ENCODE assay signal across 1 cellular context in the genomic region with DNA sequence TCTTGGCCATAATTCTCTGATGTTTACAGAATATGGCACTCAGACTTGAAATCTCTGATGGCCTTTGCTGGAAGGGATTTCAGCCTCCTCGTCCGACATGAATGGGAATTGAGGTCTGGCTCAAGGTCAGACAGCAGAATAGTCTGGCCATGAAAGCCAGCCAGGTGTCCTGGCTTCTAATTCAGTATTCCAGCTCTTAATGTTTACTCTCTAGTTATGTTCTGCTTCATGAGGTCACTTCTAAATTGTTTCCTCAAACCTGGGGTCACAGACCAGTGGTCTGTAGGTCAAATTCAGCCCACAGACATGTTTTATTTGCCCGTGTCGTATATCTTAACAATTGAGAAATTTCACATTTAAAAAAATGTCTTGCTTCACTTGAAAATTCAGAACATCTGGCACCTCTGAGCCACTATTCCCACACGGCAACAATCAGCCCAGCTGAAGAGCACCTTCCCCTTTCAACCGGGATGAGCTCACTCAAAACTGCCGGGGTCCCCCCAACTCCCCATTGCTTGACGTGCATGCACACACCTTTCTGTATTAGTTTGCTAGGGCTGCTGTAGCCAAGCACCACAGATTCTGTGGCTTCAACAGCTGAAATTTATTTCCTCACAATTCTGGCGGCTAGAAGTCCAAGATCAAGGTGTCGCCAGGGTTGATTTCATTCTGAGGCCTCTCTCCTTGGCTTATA.
TF ChIP-seq lines count a peak whose summit lies in the region.

No MANE protein-coding gene starts in this region.

TF ChIP-seq in HepG2, 621 proteins besides CTCF, POLR2A, EP300 and RAD21 (continued from another document):
- TF ChIP-seq ZNF292 (CRISPR knock-in tag; IDR thresholded peaks at IDR 0.05; ENCODE audit: borderline replicate concordance, low read depth): no peak
- no peak for TF ChIP-seq ZNF124 (CRISPR knock-in tag; IDR thresholded peaks at IDR 0.05)
- TF ChIP-seq ZNF501 (CRISPR knock-in tag; IDR thresholded peaks at IDR 0.05): no peak
- TF ChIP-seq, protein P1, sequence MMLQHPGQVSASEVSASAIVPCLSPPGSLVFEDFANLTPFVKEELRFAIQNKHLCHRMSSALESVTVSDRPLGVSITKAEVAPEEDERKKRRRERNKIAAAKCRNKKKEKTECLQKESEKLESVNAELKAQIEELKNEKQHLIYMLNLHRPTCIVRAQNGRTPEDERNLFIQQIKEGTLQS (CRISPR knock-in tag; IDR thresholded peaks at IDR 0.05): no peak
- no peak for TF ChIP-seq KDM1A (CRISPR knock-in tag; IDR thresholded peaks at IDR 0.05)
- peak; percentile 21; the same call in 1 of the 2 replicates for TF ChIP-seq MED1 (CRISPR knock-in tag; IDR thresholded peaks at IDR 0.05)
- TF ChIP-seq, protein P2, sequence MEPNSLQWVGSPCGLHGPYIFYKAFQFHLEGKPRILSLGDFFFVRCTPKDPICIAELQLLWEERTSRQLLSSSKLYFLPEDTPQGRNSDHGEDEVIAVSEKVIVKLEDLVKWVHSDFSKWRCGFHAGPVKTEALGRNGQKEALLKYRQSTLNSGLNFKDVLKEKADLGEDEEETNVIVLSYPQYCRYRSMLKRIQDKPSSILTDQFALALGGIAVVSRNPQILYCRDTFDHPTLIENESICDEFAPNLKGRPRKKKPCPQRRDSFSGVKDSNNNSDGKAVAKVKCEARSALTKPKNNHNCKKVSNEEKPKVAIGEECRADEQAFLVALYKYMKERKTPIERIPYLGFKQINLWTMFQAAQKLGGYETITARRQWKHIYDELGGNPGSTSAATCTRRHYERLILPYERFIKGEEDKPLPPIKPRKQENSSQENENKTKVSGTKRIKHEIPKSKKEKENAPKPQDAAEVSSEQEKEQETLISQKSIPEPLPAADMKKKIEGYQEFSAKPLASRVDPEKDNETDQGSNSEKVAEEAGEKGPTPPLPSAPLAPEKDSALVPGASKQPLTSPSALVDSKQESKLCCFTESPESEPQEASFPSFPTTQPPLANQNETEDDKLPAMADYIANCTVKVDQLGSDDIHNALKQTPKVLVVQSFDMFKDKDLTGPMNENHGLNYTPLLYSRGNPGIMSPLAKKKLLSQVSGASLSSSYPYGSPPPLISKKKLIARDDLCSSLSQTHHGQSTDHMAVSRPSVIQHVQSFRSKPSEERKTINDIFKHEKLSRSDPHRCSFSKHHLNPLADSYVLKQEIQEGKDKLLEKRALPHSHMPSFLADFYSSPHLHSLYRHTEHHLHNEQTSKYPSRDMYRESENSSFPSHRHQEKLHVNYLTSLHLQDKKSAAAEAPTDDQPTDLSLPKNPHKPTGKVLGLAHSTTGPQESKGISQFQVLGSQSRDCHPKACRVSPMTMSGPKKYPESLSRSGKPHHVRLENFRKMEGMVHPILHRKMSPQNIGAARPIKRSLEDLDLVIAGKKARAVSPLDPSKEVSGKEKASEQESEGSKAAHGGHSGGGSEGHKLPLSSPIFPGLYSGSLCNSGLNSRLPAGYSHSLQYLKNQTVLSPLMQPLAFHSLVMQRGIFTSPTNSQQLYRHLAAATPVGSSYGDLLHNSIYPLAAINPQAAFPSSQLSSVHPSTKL (CRISPR knock-in tag; IDR thresholded peaks at IDR 0.05): peak; percentile 50
- TF ChIP-seq, protein P3, sequence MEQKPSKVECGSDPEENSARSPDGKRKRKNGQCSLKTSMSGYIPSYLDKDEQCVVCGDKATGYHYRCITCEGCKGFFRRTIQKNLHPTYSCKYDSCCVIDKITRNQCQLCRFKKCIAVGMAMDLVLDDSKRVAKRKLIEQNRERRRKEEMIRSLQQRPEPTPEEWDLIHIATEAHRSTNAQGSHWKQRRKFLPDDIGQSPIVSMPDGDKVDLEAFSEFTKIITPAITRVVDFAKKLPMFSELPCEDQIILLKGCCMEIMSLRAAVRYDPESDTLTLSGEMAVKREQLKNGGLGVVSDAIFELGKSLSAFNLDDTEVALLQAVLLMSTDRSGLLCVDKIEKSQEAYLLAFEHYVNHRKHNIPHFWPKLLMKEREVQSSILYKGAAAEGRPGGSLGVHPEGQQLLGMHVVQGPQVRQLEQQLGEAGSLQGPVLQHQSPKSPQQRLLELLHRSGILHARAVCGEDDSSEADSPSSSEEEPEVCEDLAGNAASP (CRISPR knock-in tag; IDR thresholded peaks at IDR 0.05; ENCODE audit: borderline replicate concordance): peak; percentile 35; the same call in 1 of the 2 replicates
- peak; percentile 41; the same call in 1 of the 2 replicates for TF ChIP-seq GATAD2A (CRISPR knock-in tag; IDR thresholded peaks at IDR 0.05)
- no peak for TF ChIP-seq SOX13 (IDR thresholded peaks at IDR 0.05)
- peak in 1 of 2 experiments; percentile 52; a peak in 1 of 4 replicates for TF ChIP-seq SOX13 (CRISPR knock-in tag; conservative IDR thresholded peaks at IDR 0.05 in 1 of 2, IDR thresholded peaks at IDR 0.05 in 1 of 2)
- TF ChIP-seq CC2D1A (CRISPR knock-in tag; IDR thresholded peaks at IDR 0.05): no peak
- no peak for TF ChIP-seq SOX6 (IDR thresholded peaks at IDR 0.05)
- TF ChIP-seq SOX6 (CRISPR knock-in tag; IDR thresholded peaks at IDR 0.05): peak; percentile 16; the same call in 1 of the 2 replicates
- TF ChIP-seq CREB1 (IDR thresholded peaks at IDR 0.05): no peak
- TF ChIP-seq CREB1 (CRISPR knock-in tag; IDR thresholded peaks at IDR 0.05): no peak
- TF ChIP-seq, protein P4, sequence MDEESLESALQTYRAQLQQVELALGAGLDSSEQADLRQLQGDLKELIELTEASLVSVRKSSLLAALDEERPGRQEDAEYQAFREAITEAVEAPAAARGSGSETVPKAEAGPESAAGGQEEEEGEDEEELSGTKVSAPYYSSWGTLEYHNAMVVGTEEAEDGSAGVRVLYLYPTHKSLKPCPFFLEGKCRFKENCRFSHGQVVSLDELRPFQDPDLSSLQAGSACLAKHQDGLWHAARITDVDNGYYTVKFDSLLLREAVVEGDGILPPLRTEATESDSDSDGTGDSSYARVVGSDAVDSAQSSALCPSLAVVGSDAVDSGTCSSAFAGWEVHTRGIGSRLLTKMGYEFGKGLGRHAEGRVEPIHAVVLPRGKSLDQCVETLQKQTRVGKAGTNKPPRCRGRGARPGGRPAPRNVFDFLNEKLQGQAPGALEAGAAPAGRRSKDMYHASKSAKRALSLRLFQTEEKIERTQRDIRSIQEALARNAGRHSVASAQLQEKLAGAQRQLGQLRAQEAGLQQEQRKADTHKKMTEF (CRISPR knock-in tag; IDR thresholded peaks at IDR 0.05): 0 out of 2 replicates have a peak, but pooled peaks have one; percentile 18
- peak; percentile 51; the same call in 1 of the 2 replicates for TF ChIP-seq RXRB (CRISPR knock-in tag; IDR thresholded peaks at IDR 0.05; ENCODE audit: borderline replicate concordance)
- no peak for TF ChIP-seq HHEX (CRISPR knock-in tag; IDR thresholded peaks at IDR 0.05)
- TF ChIP-seq BCL6 (CRISPR knock-in tag; IDR thresholded peaks at IDR 0.05): peak; percentile 63
- TF ChIP-seq HINFP (CRISPR knock-in tag; IDR thresholded peaks at IDR 0.05; ENCODE audit: low read depth): no peak
- no peak for TF ChIP-seq BORCS8-MEF2B (CRISPR knock-in tag; IDR thresholded peaks at IDR 0.05)
- TF ChIP-seq RARA (CRISPR knock-in tag; IDR thresholded peaks at IDR 0.05): peak; percentile 52; the same call in 1 of the 2 replicates
TF ChIP-seq in HepG2: peak in this region for 12.
